Comparison of ENCODE assay signal across 9 cellular contexts in genomic region chr1:161313554-161314200, GRCh38. TPM values are rescaled to one million over a fixed set of nuclear protein-coding genes. Genes with fewer than 3 reads are reported as not detected.
A peak's percentile ranks its signal among the peaks of the same experiment; 100 is the strongest.
DNase-seq lines count a peak whose midpoint lies in the region; ATAC-seq and TF ChIP-seq lines count a peak whose summit lies in the region.
"Had no signal": no experiment of that assay in that cellular context is flagged by ENCODE, and none has a peak within 500 bp of the region (broad histone marks: within the 10 kb centered on the region; RNA-seq: fewer than 3 reads in every experiment).

No MANE protein-coding gene starts in this region.

- H3K36me3 ChIP-seq in HEK293 (ENCODE audit: control insufficient read depth in 2 of 2, insufficient read depth in 1 of 2, low read length in 2 of 2) (peaks cover 0 to 2% of the 10 kb centered on the region in 2 experiments; a peak in 2 of 3 replicates), hepatocyte (replicated peaks; ENCODE audit: insufficient read depth, low read depth) (no peaks in the 10 kb centered on the region)

- TF ChIP-seq CTCF in HEK293 (tag by site-specific recombination; IDR thresholded peaks at IDR 0.05) = no peak
- TF ChIP-seq CTCF in hepatocyte (IDR thresholded peaks at IDR 0.05; ENCODE audit: poor library complexity) = no peak

- H3K9me3 ChIP-seq in HEK293 (ENCODE audit: control insufficient read depth, insufficient read depth, low read depth, low read length) = no peaks in the 10 kb centered on the region
- no peaks in the 10 kb centered on the region for H3K9me3 ChIP-seq in hepatocyte (ENCODE audit: low read depth)

- no peaks in the 10 kb centered on the region for H3K9me3 Mint-ChIP-seq in activated T-helper 2 cell treated with anti-CD3 and anti-CD28 coated beads, Interferon-gamma antibody, Interleukin-2, Interleukin-4, amounts not matched to agents 10 μg/mL and 5 μg/mL and 100 μg/mL, durations not matched to agents 14 hours and 24 hours and 36 hours

- ATAC-seq in GM18870 (IDR thresholded peaks at IDR 0.05; ENCODE audit: unreplicated experiment) = no peak

- CTCF ChIA-PET in HEK293 (lab: Yijun Ruan, JAX) = interaction anchor here (0.6 to 2.0 kb wide), 7 partner anchors 12 to 142 kb away, joined by 3 to 9 read pairs (median 3); partner anchors contain the start of genes NDUFS2 and TOMM40L

- peaks cover 35% of the 10 kb centered on the region for H3K79me2 ChIP-seq in hepatocyte

- H3K27ac ChIP-seq in HEK293 (ENCODE audit: extremely low read depth, low read depth, low read length) (no peak overlapping the region), hepatocyte (peak overlapping the region; percentile 95)

- 49% methylated on average over 28 of the region's 28 CpGs for WGBS in hepatocyte (ENCODE audit: low lambda C conversion rate, missing lambda C conversion rate)

- peak overlapping the region; percentile 89 for H2AFZ ChIP-seq in hepatocyte

- POLR2A ChIA-PET in HEK293 (lab: Yijun Ruan, JAX) = interaction anchor here (0.6 to 2.4 kb wide), 11 partner anchors 8 to 106 kb away, joined by 3 to 11 read pairs (median 5); partner anchors contain the start of genes PCP4L1 and TOMM40L

- no peaks in the 10 kb centered on the region for H3K9me2 ChIP-seq in hepatocyte (replicated peaks; ENCODE audit: insufficient read depth)

- peak overlapping the region; percentile 80 for H3K4me2 ChIP-seq in hepatocyte

- H3K4me3 ChIP-seq in HEK293 (ENCODE audit: low read depth, low read length) (peak overlapping the region; percentile 92), hepatocyte (peak overlapping the region; percentile 76), skeletal muscle cell (ENCODE audit: low read depth, low read length) (peak overlapping the region; percentile 97)

- peak overlapping the region; percentile 93 for H3K27ac Mint-ChIP-seq in activated T-helper 2 cell treated with anti-CD3 and anti-CD28 coated beads, Interferon-gamma antibody, Interleukin-2, Interleukin-4, amounts not matched to agents 10 μg/mL and 5 μg/mL and 100 μg/mL, durations not matched to agents 14 hours and 24 hours and 36 hours

- H3K27me3 Mint-ChIP-seq in activated T-helper 2 cell treated with anti-CD3 and anti-CD28 coated beads, Interferon-gamma antibody, Interleukin-2, Interleukin-4, amounts not matched to agents 10 μg/mL and 5 μg/mL and 100 μg/mL, durations not matched to agents 14 hours and 24 hours and 36 hours (ENCODE audit: low read depth) = peaks cover 2% of the 10 kb centered on the region

- no peaks in the 10 kb centered on the region for H4K20me1 ChIP-seq in hepatocyte (ENCODE audit: insufficient read depth, poor library complexity, severe bottlenecking)

- intact Hi-C loops in activated T-helper 2 cell treated with anti-CD3 and anti-CD28 coated beads, Interferon-gamma antibody, Interleukin-2, Interleukin-4, amounts not matched to agents 10 μg/mL and 5 μg/mL and 100 μg/mL, durations not matched to agents 14 hours and 24 hours and 36 hours (cut with micrococcal nuclease) = loop anchor here (1.0 to 2.0 kb wide), 2 partner anchors 7 to 87 kb away; partner anchors contain the start of gene TOMM40L

- H3K4me1 Mint-ChIP-seq in activated T-helper 2 cell treated with anti-CD3 and anti-CD28 coated beads, Interferon-gamma antibody, Interleukin-2, Interleukin-4, amounts not matched to agents 10 μg/mL and 5 μg/mL and 100 μg/mL, durations not matched to agents 14 hours and 24 hours and 36 hours (ENCODE audit: low read depth) = peaks cover 25% of the 10 kb centered on the region

- peaks cover 3% of the 10 kb centered on the region for H3K36me3 Mint-ChIP-seq in activated T-helper 2 cell treated with anti-CD3 and anti-CD28 coated beads, Interferon-gamma antibody, Interleukin-2, Interleukin-4, amounts not matched to agents 10 μg/mL and 5 μg/mL and 100 μg/mL, durations not matched to agents 14 hours and 24 hours and 36 hours (ENCODE audit: low read depth)

- no peaks in the 10 kb centered on the region for H3K27me3 ChIP-seq in hepatocyte

- DNase-seq in Ammon's horn (ENCODE audit: low spot score) (peak; percentile 69), hepatocyte (ENCODE audit: low spot score) (no peak), skeletal muscle cell (ENCODE audit: low read depth) (no peak), NCI-H2029 treated with DMSO at 0.1 percent for 48 hours (lab: John Stamatoyannopoulos, UW) (no peak)
- no peak for DNase-seq in activated T-helper 2 cell treated with anti-CD3 and anti-CD28 coated beads, Interferon-gamma antibody, Interleukin-2, Interleukin-4, amounts not matched to agents 10 μg/mL and 5 μg/mL and 100 μg/mL, durations not matched to agents 14 hours and 24 hours and 36 hours (ENCODE audit: low spot score)
- no peak for DNase-seq in NK-92 treated with Interleukin-12 subunit alpha and Interleukin-12 subunit beta, amount 100 ng/mL, for 24 hours (lab: John Stamatoyannopoulos, UW)

- H3K4me1 ChIP-seq in HEK293 (ENCODE audit: control insufficient read depth, insufficient read depth, low read length) (0 out of 2 replicates have a peak, but pooled peaks cover 4% of the 10 kb centered on the region), hepatocyte (ENCODE audit: insufficient read depth) (peaks cover 10% of the 10 kb centered on the region)

- peak overlapping the region; percentile 98 for H3K4me3 Mint-ChIP-seq in activated T-helper 2 cell treated with anti-CD3 and anti-CD28 coated beads, Interferon-gamma antibody, Interleukin-2, Interleukin-4, amounts not matched to agents 10 μg/mL and 5 μg/mL and 100 μg/mL, durations not matched to agents 14 hours and 24 hours and 36 hours (ENCODE audit: low read depth)

TF ChIP-seq in HEK293, 187 proteins besides CTCF, POLR2A, EP300 and RAD21:
- no peak for TF ChIP-seq ZNF707 (tag by site-specific recombination; IDR thresholded peaks at IDR 0.05)
- TF ChIP-seq KLF16 (tag by site-specific recombination; IDR thresholded peaks at IDR 0.05) = no peak
- TF ChIP-seq ZNF292 (tag by site-specific recombination; IDR thresholded peaks at IDR 0.05; ENCODE audit: borderline replicate concordance, low read depth) = no peak
- no peak for TF ChIP-seq ZNF747 (tag by site-specific recombination; IDR thresholded peaks at IDR 0.05)
- TF ChIP-seq ZNF280C (tag by site-specific recombination; IDR thresholded peaks at IDR 0.05) = no peak
- no peak for TF ChIP-seq SCRT2 (tag by site-specific recombination; IDR thresholded peaks at IDR 0.05)
- no peak for TF ChIP-seq ZFP41 (tag by site-specific recombination; IDR thresholded peaks at IDR 0.05; ENCODE audit: borderline replicate concordance)
- no peak for TF ChIP-seq ZNF169 (tag by site-specific recombination; IDR thresholded peaks at IDR 0.05)
- no peak for TF ChIP-seq ZNF24 (tag by site-specific recombination; IDR thresholded peaks at IDR 0.05)
- no peak for TF ChIP-seq ZNF391 (tag by site-specific recombination; IDR thresholded peaks at IDR 0.05; ENCODE audit: borderline replicate concordance, low read depth)
- no peak for TF ChIP-seq KLF9 (tag by site-specific recombination; IDR thresholded peaks at IDR 0.05; ENCODE audit: low read depth)
- no peak for TF ChIP-seq ZNF404 (tag by site-specific recombination; IDR thresholded peaks at IDR 0.05)
- no peak for TF ChIP-seq ZNF510 (tag by site-specific recombination; IDR thresholded peaks at IDR 0.05; ENCODE audit: insufficient replicate concordance)
- TF ChIP-seq PRDM1 (tag by site-specific recombination; IDR thresholded peaks at IDR 0.05) = no peak
- no peak for TF ChIP-seq ZNF211 (tag by site-specific recombination; IDR thresholded peaks at IDR 0.05; ENCODE audit: low read depth)

RNA-seq across cellular contexts. Expression of gene SDHC, which starts 0.5 kb away (rescaled TPM):
- 186 and 190 TPM in 2 replicates for total RNA-seq in activated T-helper 2 cell treated with anti-CD3 and anti-CD28 coated beads, Interferon-gamma antibody, Interleukin-2, Interleukin-4, amounts not matched to agents 10 μg/mL and 5 μg/mL and 100 μg/mL, durations not matched to agents 14 hours and 24 hours and 36 hours
- 131 and 169 TPM in 2 replicates for total RNA-seq in hepatocyte
- 291 and 358 TPM in 2 replicates for polyA plus RNA-seq in hepatocyte

RNA-seq across cellular contexts. Expression of gene MPZ, which starts 3.9 kb away (rescaled TPM):
- 4.0 TPM in 2 replicates for total RNA-seq in activated T-helper 2 cell treated with anti-CD3 and anti-CD28 coated beads, Interferon-gamma antibody, Interleukin-2, Interleukin-4, amounts not matched to agents 10 μg/mL and 5 μg/mL and 100 μg/mL, durations not matched to agents 14 hours and 24 hours and 36 hours
- 0.80 and 2.1 TPM in 2 replicates for total RNA-seq in hepatocyte
- 0.21 TPM in 1 of 2 replicates, not detected in the other for polyA plus RNA-seq in hepatocyte

RNA-seq across cellular contexts. Expression of gene CFAP126, which starts 54.0 kb away (rescaled TPM):
- not detected in 2 replicates for total RNA-seq in activated T-helper 2 cell treated with anti-CD3 and anti-CD28 coated beads, Interferon-gamma antibody, Interleukin-2, Interleukin-4, amounts not matched to agents 10 μg/mL and 5 μg/mL and 100 μg/mL, durations not matched to agents 14 hours and 24 hours and 36 hours
- total RNA-seq in hepatocyte = not detected in 2 replicates
- not detected in 2 replicates for polyA plus RNA-seq in hepatocyte
- total RNA-seq: myocyte had no signal

RNA-seq across cellular contexts. Expression of gene PCP4L1, which starts 55.1 kb away (rescaled TPM):
- total RNA-seq in activated T-helper 2 cell treated with anti-CD3 and anti-CD28 coated beads, Interferon-gamma antibody, Interleukin-2, Interleukin-4, amounts not matched to agents 10 μg/mL and 5 μg/mL and 100 μg/mL, durations not matched to agents 14 hours and 24 hours and 36 hours = not detected in 2 replicates
- total RNA-seq in hepatocyte = 1.4 and 2.6 TPM in 2 replicates
- 1.4 and 1.7 TPM in 2 replicates for polyA plus RNA-seq in hepatocyte
- total RNA-seq: myocyte had no signal
